8 cellular contexts compared by ENCODE assay signal in the genomic region with DNA sequence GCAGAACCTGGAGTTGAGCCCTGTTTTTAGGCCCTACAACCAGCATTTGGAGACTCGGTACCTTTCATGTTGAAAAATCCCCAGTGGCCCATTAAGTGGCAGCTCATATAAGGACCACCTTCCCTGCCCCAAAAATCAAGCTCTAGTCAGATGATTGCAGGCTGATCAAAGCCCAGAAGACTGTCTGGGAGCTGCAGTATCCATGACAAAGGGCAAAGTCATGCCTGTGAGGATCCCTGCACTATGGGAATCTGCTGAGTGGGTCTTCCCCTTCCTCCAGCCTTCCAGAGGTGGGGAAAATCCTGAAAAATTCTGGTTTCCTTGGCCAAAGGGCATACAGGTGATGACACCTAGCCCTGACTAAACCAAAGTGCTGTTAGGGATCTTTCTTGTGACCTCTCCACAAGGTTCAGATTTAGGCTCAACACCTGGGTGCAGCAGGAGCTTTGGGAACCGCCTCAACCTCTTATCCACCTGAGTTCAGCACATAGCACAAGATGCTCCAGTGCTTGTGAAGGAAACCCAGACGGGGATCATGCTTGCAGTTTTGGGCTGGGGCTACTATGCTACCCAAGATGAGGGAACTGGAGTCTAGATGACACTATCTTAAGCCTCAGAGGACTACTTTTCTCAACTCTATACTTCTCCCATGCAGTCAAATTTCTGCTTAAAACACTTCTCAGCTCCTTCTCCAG. TPM values are rescaled to one million over a fixed set of nuclear protein-coding genes. Genes with fewer than 3 reads are reported as not detected.
DNase-seq lines count a peak whose midpoint lies in the region; ATAC-seq and TF ChIP-seq lines count a peak whose summit lies in the region.

No MANE protein-coding gene starts in this region.

- H3K4me3 ChIP-seq in HFF-Myc (replicated peaks; ENCODE audit: low read depth, low read length), result peak overlapping the region; percentile 49; the same call in 1 of the 2 replicates
- H3K4me3 ChIP-seq in ascending aorta, result no peak overlapping the region
- peak overlapping the region in 1 of 2 experiments; percentile 82 for H3K4me3 ChIP-seq in mesenchymal stem cell (ENCODE audit: insufficient read depth in 1 of 2, low read depth in 1 of 2, low read length in 2 of 2)

- 84% methylated on average over 3 of the region's 3 CpGs for WGBS in mesenchymal stem cell

- no peak overlapping the region for H2BK12ac ChIP-seq in mesenchymal stem cell (ENCODE audit: low read length in 2 of 2)

- H3K4me2 ChIP-seq in mesenchymal stem cell (ENCODE audit: low read length, poor library complexity, severe bottlenecking), result no peak overlapping the region

- H3K4me1 ChIP-seq in ascending aorta (peaks cover 7 to 21% of the 10 kb centered on the region in 2 donors), mesenchymal stem cell (ENCODE audit: control insufficient read depth, insufficient read depth, low read depth, low read length) (peaks cover 11% of the 10 kb centered on the region)

- H3K27me3 ChIP-seq in ascending aorta (no peaks in the 10 kb centered on the region), mesenchymal stem cell (ENCODE audit: control insufficient read depth in 1 of 2, insufficient read depth in 1 of 2, low read length in 2 of 2) (no peaks in the 10 kb centered on the region)

- H4K91ac ChIP-seq in mesenchymal stem cell (ENCODE audit: low read length), result no peak overlapping the region

- peak overlapping the region in 1 of 2 experiments; percentile 10 for H3K4ac ChIP-seq in mesenchymal stem cell (ENCODE audit: low read depth in 1 of 2, low read length in 2 of 2)

- H2BK5ac ChIP-seq in mesenchymal stem cell (ENCODE audit: low read depth, low read length, poor library complexity, severe bottlenecking), result no peak overlapping the region

- intact Hi-C loops in ascending aorta (cut with DNase I), result loop anchor here (1.0 to 5.0 kb wide), 5 partner anchors 36 to 241 kb away; partner anchors contain the start of genes CAVIN3, FHIP1B and MRPL17

- H2BK120ac ChIP-seq in mesenchymal stem cell (ENCODE audit: low read depth, low read length), result no peak overlapping the region

- H3K9ac ChIP-seq in mesenchymal stem cell (ENCODE audit: low read length), result peak overlapping the region; percentile 96

- H2AFZ ChIP-seq in mesenchymal stem cell (ENCODE audit: low read depth, low read length), result no peak overlapping the region

- DNase-seq in HFF-Myc (ENCODE audit: extremely low read depth, low read depth), result no peak
- no peak for DNase-seq in ascending aorta (ENCODE audit: low spot score in 2 of 2)
- peak; percentile 16 for DNase-seq in mesenchymal stem cell
- DNase-seq in NCI-H2171 treated with DMSO at 0.1 percent for 48 hours (lab: John Stamatoyannopoulos, UW), result no peak

- H4K8ac ChIP-seq in mesenchymal stem cell (ENCODE audit: low read length), result peak overlapping the region; percentile 53

- no peak overlapping the region for H3K14ac ChIP-seq in mesenchymal stem cell (ENCODE audit: low read length in 2 of 2)

- ATAC-seq in HG02588 (IDR thresholded peaks at IDR 0.05; ENCODE audit: unreplicated experiment) (no peak), HG02884 (IDR thresholded peaks at IDR 0.05; ENCODE audit: unreplicated experiment) (no peak), HG03571 (IDR thresholded peaks at IDR 0.05; ENCODE audit: unreplicated experiment) (no peak)

- H3K9me3 ChIP-seq in ascending aorta (no peaks in the 10 kb centered on the region), mesenchymal stem cell (ENCODE audit: control insufficient read depth, low read length) (no peaks in the 10 kb centered on the region)

- H3K27ac ChIP-seq in 22Rv1 (peak overlapping the region; percentile 100), ascending aorta (peak overlapping the region; percentile 94 to 96), mesenchymal stem cell (ENCODE audit: low read length, poor library complexity, severe bottlenecking) (peak overlapping the region; percentile 12)

- H3K79me1 ChIP-seq in mesenchymal stem cell (replicated peaks; ENCODE audit: low read length, poor library complexity, severe bottlenecking), result peaks cover 37% of the 10 kb centered on the region

- H3K36me3 ChIP-seq in ascending aorta (peaks cover 21 to 30% of the 10 kb centered on the region in 2 donors), mesenchymal stem cell (ENCODE audit: control insufficient read depth in 1 of 2, insufficient read depth in 2 of 2, low read depth in 1 of 2, low read length in 2 of 2) (peaks cover 39 to 41% of the 10 kb centered on the region in 2 experiments)

- TF ChIP-seq CTCF in 22Rv1 (IDR thresholded peaks at IDR 0.05) (no peak), HFF-Myc (IDR thresholded peaks at IDR 0.05; ENCODE audit: low read depth, low read length, missing control alignments) (no peak), ascending aorta (IDR thresholded peaks at IDR 0.05) (no peak)

- H2AK5ac ChIP-seq in mesenchymal stem cell (ENCODE audit: low read length, severe bottlenecking), result peak overlapping the region; percentile 4

- no peak overlapping the region for H3K18ac ChIP-seq in mesenchymal stem cell (ENCODE audit: low read depth in 1 of 2, low read length in 2 of 2)

- H3K23ac ChIP-seq in mesenchymal stem cell (ENCODE audit: low read length in 2 of 2), result no peak overlapping the region

- no peak overlapping the region for H2BK15ac ChIP-seq in mesenchymal stem cell (ENCODE audit: low read depth, poor library complexity, severe bottlenecking)

RNA-seq across cellular contexts. Expression of gene TRIM3, which starts 1.2 kb away (rescaled TPM):
- total RNA-seq in ascending aorta, result 33.8 TPM
- polyA plus RNA-seq in mesenchymal stem cell (2013, experiment 1 of 2), result 16.3 TPM
- 14.9 TPM for polyA plus RNA-seq in mesenchymal stem cell (2013, experiment 2 of 2)

RNA-seq across cellular contexts. Expression of gene ARFIP2, which starts 6.2 kb away (rescaled TPM):
- total RNA-seq in ascending aorta, result 87.8 TPM
- 47.6 TPM for polyA plus RNA-seq in mesenchymal stem cell (2013, experiment 1 of 2)
- 46.2 TPM for polyA plus RNA-seq in mesenchymal stem cell (2013, experiment 2 of 2)

RNA-seq across cellular contexts. Expression of gene TIMM10B, which starts 6.3 kb away (rescaled TPM):
- 19.2 TPM for total RNA-seq in ascending aorta
- polyA plus RNA-seq in mesenchymal stem cell (2013, experiment 1 of 2), result 44.6 TPM
- 48.4 TPM for polyA plus RNA-seq in mesenchymal stem cell (2013, experiment 2 of 2)

RNA-seq across cellular contexts. Expression of gene DNHD1, which starts 22.1 kb away (rescaled TPM):
- total RNA-seq in ascending aorta, result 2.3 TPM
- 1.4 TPM for polyA plus RNA-seq in mesenchymal stem cell (2013, experiment 1 of 2)
- polyA plus RNA-seq in mesenchymal stem cell (2013, experiment 2 of 2), result 1.4 TPM

RNA-seq across cellular contexts. Expression of gene HPX, which starts 34.2 kb away (rescaled TPM):
- 16.8 TPM for total RNA-seq in ascending aorta
- polyA plus RNA-seq in mesenchymal stem cell (2013, experiment 1 of 2), result 0.43 TPM
- 0.41 TPM for polyA plus RNA-seq in mesenchymal stem cell (2013, experiment 2 of 2)

Comparison
In these comparisons a context has a peak if more than half of its experiments do, and no peak if none do; other contexts are left out.
1. H3K27ac ChIP-seq: peak in every context shown above with its lines; median percentile 100 in 22Rv1; 95 in ascending aorta; 12 in mesenchymal stem cell.